22 cellular contexts compared by ENCODE assay signal in the genomic region with DNA sequence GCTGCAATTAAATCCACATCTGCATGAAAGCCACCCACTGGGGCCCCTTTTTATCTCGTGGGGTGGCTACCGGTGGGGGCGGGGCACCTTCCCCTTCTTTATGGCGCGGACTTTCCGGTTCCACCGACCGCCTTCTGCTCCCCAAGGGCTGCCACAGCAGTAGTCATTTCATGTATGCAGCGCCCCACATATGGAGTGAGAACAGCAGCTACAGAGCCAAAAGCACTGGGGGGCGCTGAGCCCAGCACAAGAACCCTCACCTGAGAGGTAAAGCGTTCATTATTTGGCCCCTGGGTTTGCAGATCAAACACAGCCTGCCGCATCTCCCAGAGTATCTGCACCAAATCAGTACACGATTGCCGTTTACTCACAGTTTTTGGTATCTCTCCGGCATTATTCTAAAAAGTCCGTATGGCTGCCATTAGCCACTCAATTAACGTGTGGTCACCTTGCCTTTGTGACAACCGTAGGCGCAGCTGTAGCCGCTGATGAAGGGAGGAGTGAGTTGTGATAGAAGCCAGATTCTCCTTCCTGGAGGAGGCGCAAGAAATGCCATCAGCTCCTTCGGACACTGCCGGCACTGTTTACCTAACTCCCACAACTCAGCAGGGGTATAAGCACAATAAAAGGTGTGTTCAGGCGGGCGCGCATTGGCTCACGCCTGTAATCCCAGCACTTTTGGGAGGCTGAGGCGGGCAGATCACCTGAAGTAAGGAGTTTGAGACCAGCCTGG. TPM values are rescaled to one million over a fixed set of nuclear protein-coding genes. Genes with fewer than 3 reads are reported as not detected.
DNase-seq lines count a peak whose midpoint lies in the region; ATAC-seq, FAIRE-seq and TF ChIP-seq lines count a peak whose summit lies in the region.
"Had no signal": no experiment of that assay in that cellular context is flagged by ENCODE, and none has a peak within 500 bp of the region (broad histone marks: within the 10 kb centered on the region; RNA-seq: fewer than 3 reads in every experiment).

No MANE protein-coding gene starts in this region.

- no peak for TF ChIP-seq EP300 in K562 (IDR thresholded peaks at IDR 0.05; ENCODE audit: low read length)

- H3K9me3 ChIP-seq in ES-I3 (ENCODE audit: control insufficient read depth, insufficient read depth, low read length) (no peaks in the 10 kb centered on the region), H9 (ENCODE audit: control insufficient read depth, low read depth, low read length) (no peaks in the 10 kb centered on the region), K562 (replicated peaks; ENCODE audit: control insufficient read depth, insufficient read depth, low read depth, low read length) (peaks cover 12% of the 10 kb centered on the region), mucosa of descending colon (no peaks in the 10 kb centered on the region)
- H3K9me3 ChIP-seq: prostate gland, vagina had no signal

- H3K27ac ChIP-seq in H9 (ENCODE audit: insufficient read length, low read depth, low read length), result no peak overlapping the region
- no peak overlapping the region for H3K27ac ChIP-seq in K562 (ENCODE audit: extremely low read depth, low read depth, low read length)
- H3K27ac ChIP-seq: prostate gland, vagina had no signal

- TF ChIP-seq POLR2A in K562 (conservative IDR thresholded peaks at IDR 0.05), result no peak

- H2AFZ ChIP-seq in H9 (ENCODE audit: low read length), result no peak overlapping the region
- H2AFZ ChIP-seq in K562 (ENCODE audit: low read depth, low read length), result no peak overlapping the region

- FAIRE-seq in K562 (lab: Jason Lieb, UNC), result no peak
- FAIRE-seq: G401.6 had no signal

- H3K4ac ChIP-seq in H9 (ENCODE audit: low read depth, low read length), result no peak overlapping the region

- no peak overlapping the region for H3K4me3 ChIP-seq in K562
- H3K4me3 ChIP-seq in mucosa of descending colon, result no peak overlapping the region
- H3K4me3 ChIP-seq: prostate gland, vagina had no signal

- no peak overlapping the region for H3K23ac ChIP-seq in H9 (ENCODE audit: insufficient read length, low read depth, low read length)

- no peak for ATAC-seq in K562
- ATAC-seq in mucosa of descending colon, result peak; percentile 50
- no peak for ATAC-seq in HG03108 (IDR thresholded peaks at IDR 0.05; ENCODE audit: unreplicated experiment)
- no peak for ATAC-seq in HG03045 (IDR thresholded peaks at IDR 0.05; ENCODE audit: unreplicated experiment)
- ATAC-seq: activated CD4-positive, CD25-positive, alpha-beta regulatory T cell treated with anti-CD3 and anti-CD28 coated beads, Interleukin-2, amount 50 U/mL, for 24 hours; effector memory CD8-positive, alpha-beta T cell; naive thymus-derived CD4-positive, alpha-beta T cell; T-helper 17 cell had no signal

- no peak overlapping the region for H2BK15ac ChIP-seq in H9 (ENCODE audit: low read depth, low read length)

- peaks cover 14 to 15% of the 10 kb centered on the region in 2 experiments for H3K4me1 Mint-ChIP-seq in H9
- H3K4me1 Mint-ChIP-seq in glutamatergic neuron (ENCODE audit: low read depth, unreplicated experiment), result no peaks in the 10 kb centered on the region
- H3K4me1 Mint-ChIP-seq in activated T-helper 1 cell treated with anti-CD3 and anti-CD28 coated beads, Interleukin-12 subunit alpha, Interleukin-12 subunit beta, Interleukin-2, Interleukin-4 antibody, amounts not matched to agents 30 ng/mL and 10 ng/mL and 1 ng/mL, durations not matched to agents 14 hours and 24 hours and 36 hours (ENCODE audit: low read depth), result no peaks in the 10 kb centered on the region
- H3K4me1 Mint-ChIP-seq: naive thymus-derived CD4-positive, alpha-beta T cell; T-helper 17 cell had no signal

- H2BK5ac ChIP-seq in H9 (ENCODE audit: insufficient read length, low read length), result no peak overlapping the region

- H3K56ac ChIP-seq in H9 (ENCODE audit: insufficient read length, low read depth, low read length), result no peak overlapping the region

- no peak overlapping the region for H4K91ac ChIP-seq in H9 (ENCODE audit: insufficient read length, low read depth, low read length)

- H3K4me2 ChIP-seq in H9 (ENCODE audit: insufficient read depth, insufficient read length, low read length) (peak overlapping the region; percentile 46), K562 (ENCODE audit: insufficient read depth, low read length) (no peak overlapping the region)

- H3T11ph ChIP-seq in H9 (ENCODE audit: low read length), result no peak overlapping the region

- H2BK20ac ChIP-seq in H9 (ENCODE audit: low read depth, low read length, poor library complexity, severe bottlenecking), result no peak overlapping the region

- H3K9me3 Mint-ChIP-seq in H9 (peaks cover 11 to 15% of the 10 kb centered on the region in 2 experiments), glutamatergic neuron (ENCODE audit: unreplicated experiment) (no peaks in the 10 kb centered on the region)
- peaks cover 7% of the 10 kb centered on the region for H3K9me3 Mint-ChIP-seq in activated T-helper 1 cell treated with anti-CD3 and anti-CD28 coated beads, Interleukin-12 subunit alpha, Interleukin-12 subunit beta, Interleukin-2, Interleukin-4 antibody, amounts not matched to agents 30 ng/mL and 10 ng/mL and 1 ng/mL, durations not matched to agents 14 hours and 24 hours and 36 hours

- intact Hi-C loops in K562 (cut with micrococcal nuclease), result no loop called here
- intact Hi-C loops in mucosa of descending colon (cut with DNase I, micrococcal nuclease), result no loop called here
- intact Hi-C loops in activated T-helper 1 cell treated with anti-CD3 and anti-CD28 coated beads, Interleukin-12 subunit alpha, Interleukin-12 subunit beta, Interleukin-2, Interleukin-4 antibody, amounts not matched to agents 30 ng/mL and 10 ng/mL and 1 ng/mL, durations not matched to agents 14 hours and 24 hours and 36 hours (cut with micrococcal nuclease), result no loop called here

- H3K27me3 ChIP-seq in H9 (ENCODE audit: insufficient read depth, low read length) (0 out of 2 replicates have a peak, but pooled peaks cover 2% of the 10 kb centered on the region), K562 (ENCODE audit: control insufficient read depth in 2 of 2, insufficient read depth in 2 of 2, low read length in 2 of 2) (no peaks in the 10 kb centered on the region)
- H3K27me3 ChIP-seq: vagina had no signal

- no peak overlapping the region for H4K5ac ChIP-seq in H9 (ENCODE audit: insufficient read length, low read depth, low read length)

- peak; percentile 69 for DNase-seq in H9
- DNase-seq in K562 (ENCODE audit: extremely low read depth in 1 of 4, low spot score in 3 of 4), result no peak
- DNase-seq in mucosa of descending colon, result no peak
- no peak for DNase-seq in glutamatergic neuron
- no peak for DNase-seq in activated T-helper 1 cell treated with anti-CD3 and anti-CD28 coated beads, Interleukin-12 subunit alpha, Interleukin-12 subunit beta, Interleukin-2, Interleukin-4 antibody, amounts not matched to agents 30 ng/mL and 10 ng/mL and 1 ng/mL, durations not matched to agents 14 hours and 24 hours and 36 hours (ENCODE audit: low spot score)
- DNase-seq: activated effector memory CD4-positive, alpha-beta T cell treated with anti-CD3 and anti-CD28 coated beads, Interleukin-2, amount 50 U/mL, for 16 hours; caudate nucleus; effector memory CD8-positive, alpha-beta T cell; hippocampal formation; naive thymus-derived CD4-positive, alpha-beta T cell; NCI-H1436; SIG-M5; stimulated activated CD4-positive, alpha-beta T cell treated with anti-CD3 and anti-CD28 coated beads, Interleukin-12 subunit alpha, Interleukin-12 subunit beta, amount 100 ng/mL, for 4 hours; T-helper 17 cell had no signal

- H3K27ac Mint-ChIP-seq in H9 (no peak overlapping the region; a peak in 1 of 7 replicates), glutamatergic neuron (ENCODE audit: unreplicated experiment) (no peak overlapping the region)
- no peak overlapping the region for H3K27ac Mint-ChIP-seq in activated T-helper 1 cell treated with anti-CD3 and anti-CD28 coated beads, Interleukin-12 subunit alpha, Interleukin-12 subunit beta, Interleukin-2, Interleukin-4 antibody, amounts not matched to agents 30 ng/mL and 10 ng/mL and 1 ng/mL, durations not matched to agents 14 hours and 24 hours and 36 hours
- H3K27ac Mint-ChIP-seq: effector memory CD8-positive, alpha-beta T cell; naive thymus-derived CD4-positive, alpha-beta T cell; stimulated activated naive CD8-positive, alpha-beta T cell treated with anti-CD3 and anti-CD28 coated beads, Interleukin-15, Interleukin-2, amounts not matched to agents 100 ng/mL and 50 ng/mL, for 24 hours; T-helper 17 cell had no signal

- no peak overlapping the region for H3K18ac ChIP-seq in H9 (ENCODE audit: insufficient read length, low read depth, low read length)

- peak; percentile 38; the same call in 2 of the 3 replicates for TF ChIP-seq CTCF in H9 (conservative IDR thresholded peaks at IDR 0.05)
- TF ChIP-seq CTCF in K562 (IDR thresholded peaks at IDR 0.05 in 2 of 3, conservative IDR thresholded peaks at IDR 0.05 in 1 of 3; ENCODE audit: insufficient read depth in 2 of 3, low read depth in 1 of 3, low read length in 3 of 3), result no peak
- TF ChIP-seq CTCF in mucosa of descending colon (IDR thresholded peaks at IDR 0.05), result no peak
- TF ChIP-seq CTCF in glutamatergic neuron (IDR thresholded peaks at IDR 0.05; ENCODE audit: partially characterized antibody, unreplicated experiment), result no peak

- H3K4me1 ChIP-seq in ES-I3 (ENCODE audit: insufficient read depth, low read length), result no peaks in the 10 kb centered on the region
- H3K4me1 ChIP-seq in H9 (ENCODE audit: insufficient read depth, low read length), result no peaks in the 10 kb centered on the region; the same call in 1 of the 2 replicates
- peaks cover 4 to 8% of the 10 kb centered on the region in 2 experiments; a peak in 2 of 5 replicates for H3K4me1 ChIP-seq in K562 (replicated peaks in 1 of 2; ENCODE audit: control insufficient read depth in 2 of 2, insufficient read depth in 2 of 2, low read length in 2 of 2)
- peaks cover 4% of the 10 kb centered on the region for H3K4me1 ChIP-seq in mucosa of descending colon (ENCODE audit: low read depth)
- H3K4me1 ChIP-seq: prostate gland, vagina had no signal

- H2BK120ac ChIP-seq in H9 (ENCODE audit: low read depth, low read length, poor library complexity, severe bottlenecking), result no peak overlapping the region

- in situ Hi-C loops in K562 (cut with MboI), result no loop called here

- no peaks in the 10 kb centered on the region for H3K9me1 ChIP-seq in K562 (ENCODE audit: control insufficient read depth, insufficient read depth, low read length)

- H2BK12ac ChIP-seq in H9 (ENCODE audit: insufficient read length, low read depth, low read length), result no peak overlapping the region

- H3K36me3 ChIP-seq in ES-I3 (ENCODE audit: insufficient read depth, low read length) (no peaks in the 10 kb centered on the region), K562 (ENCODE audit: control insufficient read depth, insufficient read depth, low read length) (no peaks in the 10 kb centered on the region), mucosa of descending colon (ENCODE audit: low read depth) (no peaks in the 10 kb centered on the region)
- H3K36me3 ChIP-seq: prostate gland, vagina had no signal

- H3K9ac ChIP-seq in ES-I3 (ENCODE audit: low read depth, low read length), result peak overlapping the region; percentile 28; the same call in 1 of the 2 replicates
- no peak overlapping the region for H3K9ac ChIP-seq in H9 (ENCODE audit: extremely low read depth, insufficient read length, low read length)
- no peak overlapping the region for H3K9ac ChIP-seq in K562 (ENCODE audit: insufficient read depth in 1 of 2, low read depth in 2 of 2, low read length in 2 of 2)

- H3K27me3 Mint-ChIP-seq in H9 (ENCODE audit: low read depth), result peaks cover 12% of the 10 kb centered on the region
- no peaks in the 10 kb centered on the region for H3K27me3 Mint-ChIP-seq in glutamatergic neuron (ENCODE audit: unreplicated experiment)
- peaks cover 15% of the 10 kb centered on the region for H3K27me3 Mint-ChIP-seq in activated T-helper 1 cell treated with anti-CD3 and anti-CD28 coated beads, Interleukin-12 subunit alpha, Interleukin-12 subunit beta, Interleukin-2, Interleukin-4 antibody, amounts not matched to agents 30 ng/mL and 10 ng/mL and 1 ng/mL, durations not matched to agents 14 hours and 24 hours and 36 hours (ENCODE audit: insufficient read depth)

- H3K79me2 ChIP-seq in H9 (ENCODE audit: insufficient read depth, low read length), result no peaks in the 10 kb centered on the region
- H3K79me2 ChIP-seq in K562 (ENCODE audit: control insufficient read depth, insufficient read depth, low read length), result no peaks in the 10 kb centered on the region

- H3K23me2 ChIP-seq in H9 (ENCODE audit: insufficient read length, low read depth, low read length, poor library complexity, severe bottlenecking), result no peaks in the 10 kb centered on the region

- no peak overlapping the region for H4K8ac ChIP-seq in H9 (replicated peaks; ENCODE audit: insufficient read length, low read depth, low read length)

- POLR2A ChIA-PET in K562 (lab: Yijun Ruan, JAX), result interaction anchor here (1.1 kb wide), 2 partner anchors 8 to 10 kb away, joined by 3 to 4 read pairs; no protein-coding TSS in a partner anchor

- H4K20me1 ChIP-seq in H9 (ENCODE audit: control insufficient read depth, insufficient read depth, insufficient read length) (no peaks in the 10 kb centered on the region), K562 (replicated peaks; ENCODE audit: control insufficient read depth, insufficient read depth, low read length) (no peaks in the 10 kb centered on the region)

- no TSS peak for BruUV-seq in K562 (replicated peaks; lab: Mats Ljungman, UMichigan)

- whole genome bisulfite sequencing in H9 (ENCODE audit: extremely low coverage, insufficient read length, low lambda C conversion rate), result no CpG with 5 or more reads among the region's 28 CpGs
- WGBS in K562 (ENCODE audit: insufficient coverage, low coverage, missing lambda C conversion rate), result 71% methylated on average over 28 of the region's 28 CpGs

- H3K79me1 ChIP-seq in H9 (ENCODE audit: insufficient read depth, low read depth, low read length, poor library complexity, severe bottlenecking), result no peaks in the 10 kb centered on the region

- TF ChIP-seq RAD21 in K562 (CRISPR knock-in tag; conservative IDR thresholded peaks at IDR 0.05 in 1 of 2, IDR thresholded peaks at IDR 0.05 in 1 of 2), result no peak

- H3K4me3 Mint-ChIP-seq in H9 (peak overlapping the region; percentile 56 to 71), glutamatergic neuron (ENCODE audit: unreplicated experiment) (no peak overlapping the region)
- H3K4me3 Mint-ChIP-seq in activated T-helper 1 cell treated with anti-CD3 and anti-CD28 coated beads, Interleukin-12 subunit alpha, Interleukin-12 subunit beta, Interleukin-2, Interleukin-4 antibody, amounts not matched to agents 30 ng/mL and 10 ng/mL and 1 ng/mL, durations not matched to agents 14 hours and 24 hours and 36 hours, result no peak overlapping the region
- H3K4me3 Mint-ChIP-seq: effector memory CD8-positive, alpha-beta T cell; naive thymus-derived CD4-positive, alpha-beta T cell; stimulated activated naive CD8-positive, alpha-beta T cell treated with anti-CD3 and anti-CD28 coated beads, Interleukin-15, Interleukin-2, amounts not matched to agents 100 ng/mL and 50 ng/mL, for 24 hours; T-helper 17 cell had no signal

- CTCF ChIA-PET in K562 (lab: Yijun Ruan, JAX; ENCODE audit: low intra/inter-chr PET ratio), result no interaction called here

- H2AK5ac ChIP-seq in H9 (ENCODE audit: insufficient read length, low read length), result no peak overlapping the region

- H3K36me3 Mint-ChIP-seq in H9 (ENCODE audit: insufficient read depth in 1 of 3, low read depth in 3 of 3) (peaks cover 0 to 11% (median 5%) of the 10 kb centered on the region in 3 experiments; a peak in 5 of 7 replicates), glutamatergic neuron (ENCODE audit: unreplicated experiment) (peaks cover 12% of the 10 kb centered on the region)
- H3K36me3 Mint-ChIP-seq in activated T-helper 1 cell treated with anti-CD3 and anti-CD28 coated beads, Interleukin-12 subunit alpha, Interleukin-12 subunit beta, Interleukin-2, Interleukin-4 antibody, amounts not matched to agents 30 ng/mL and 10 ng/mL and 1 ng/mL, durations not matched to agents 14 hours and 24 hours and 36 hours (ENCODE audit: low read depth), result no peaks in the 10 kb centered on the region

- no peak overlapping the region for H3K14ac ChIP-seq in H9 (ENCODE audit: insufficient read depth, low read length)

RNA-seq across cellular contexts. Expression of a gene that starts 30.4 kb away (rescaled TPM):
- total RNA-seq in H9 (2021) (1.3 and 1.8 TPM in 2 replicates), K562 (2014; rRNA removed) (0.32 and 0.33 TPM in 2 replicates), K562 (2014; rRNA removed; fragmentation: Illumina TruSeq; extraction: Trizol) (0.44 and 0.45 TPM in 2 replicates), K562 (2015; rRNA removed; fragmentation: Illumina TruSeq; extraction: Trizol) (0.07 and 0.11 TPM in 2 replicates), K562 (2021) (0.51 and 0.66 TPM in 2 replicates), mucosa of descending colon (under 1 TPM in 2 of 3 donors, not detected in 1; 0.10 to 0.38 TPM), glutamatergic neuron (ENCODE audit: unreplicated experiment) (not detected)
- total RNA-seq in K562 (2011; cell fraction: chromatin; rRNA removed; ENCODE audit: low replicate concordance), result 0.97 and 2.7 TPM in 2 replicates
- total RNA-seq in K562 (2011; cell fraction: nucleolus; rRNA removed), result 0.67 and 1.2 TPM in 2 replicates
- 1.2 and 1.4 TPM in 2 replicates for total RNA-seq in K562 (2011; cell fraction: nucleoplasm; rRNA removed)
- polyA plus RNA-seq in K562 (2011; rRNA removed) (0.57 and 0.72 TPM in 2 replicates), K562 (2014; fragmentation: Illumina TruSeq; extraction: Trizol) (0.44 and 0.67 TPM in 2 replicates), K562 (2014; fragmentation: Nextera tagmentation; extraction: Ambion mirVana) (under 1 TPM; 0.25 to 0.27 TPM), K562 (2014; rRNA removed) (0.36 and 0.37 TPM in 2 replicates)
- 0.24 and 0.31 TPM in 2 replicates for polyA plus RNA-seq in K562 (2011; cell fraction: cytosol; rRNA removed)
- 1.5 and 1.8 TPM in 2 replicates for polyA plus RNA-seq in K562 (2011; cell fraction: nucleus; rRNA removed)
- 0.21 and 0.35 TPM in 2 replicates for polyA plus RNA-seq in K562 (2012)
- 0.28 and 0.54 TPM in 2 replicates for polyA minus RNA-seq in K562 (2011; rRNA and poly(A)+ RNA removed)
- 0.38 TPM in 1 of 2 replicates, not detected in the other for polyA minus RNA-seq in K562 (2011; cell fraction: cytosol; rRNA and poly(A)+ RNA removed)
- 1.1 and 1.6 TPM in 2 replicates for polyA minus RNA-seq in K562 (2011; cell fraction: nucleus; rRNA and poly(A)+ RNA removed)
- total RNA-seq in activated T-helper 1 cell treated with anti-CD3 and anti-CD28 coated beads, Interleukin-12 subunit alpha, Interleukin-12 subunit beta, Interleukin-2, Interleukin-4 antibody, amounts not matched to agents 30 ng/mL and 10 ng/mL and 1 ng/mL, durations not matched to agents 14 hours and 24 hours and 36 hours, result not detected in 2 replicates
- total RNA-seq: vagina had no signal

Comparison
In these comparisons a context has a peak if more than half of its experiments do, and no peak if none do; other contexts are left out.
1. H3K4me3 Mint-ChIP-seq: peak in H9 (2 of 2); none in glutamatergic neuron (single experiment) and activated T-helper 1 cell treated with anti-CD3 and anti-CD28 coated beads, Interleukin-12 subunit alpha, Interleukin-12 subunit beta, Interleukin-2, Interleukin-4 antibody, amounts not matched to agents 30 ng/mL and 10 ng/mL and 1 ng/mL, durations not matched to agents 14 hours and 24 hours and 36 hours (single experiment).